ENCODE assay signal across 1 cellular context in genomic region chr3:9793161-9793781, GRCh38.
TF ChIP-seq lines count a peak whose summit lies in the region.

No MANE protein-coding gene starts in this region.

TF ChIP-seq in K562, 482 proteins besides CTCF, POLR2A, EP300 and RAD21 (continued from another document and continues in another):
- TF ChIP-seq VEZF1 (CRISPR knock-in tag; IDR thresholded peaks at IDR 0.05) (no peak), NR2F6 (CRISPR knock-in tag; IDR thresholded peaks at IDR 0.05) (0 out of 2 replicates have a peak, but pooled peaks have one; percentile 51), JUNB (CRISPR knock-in tag; conservative IDR thresholded peaks at IDR 0.05) (no peak), NFRKB (IDR thresholded peaks at IDR 0.05; ENCODE audit: low read depth) (peak; percentile 65; the same call in 1 of the 2 replicates), ELK3 (CRISPR knock-in tag; IDR thresholded peaks at IDR 0.05) (no peak), ZBTB2 (IDR thresholded peaks at IDR 0.05) (0 out of 2 replicates have a peak, but pooled peaks have one; percentile 20), MYC (IDR thresholded peaks at IDR 0.05; ENCODE audit: low read depth, low read length) (0 out of 2 replicates have a peak, but pooled peaks have one; percentile 6), MYC (CRISPR knock-in tag; IDR thresholded peaks at IDR 0.05; ENCODE audit: borderline replicate concordance, low read depth) (0 out of 2 replicates have a peak, but pooled peaks have one; percentile 27), CREB3 (tag; conservative IDR thresholded peaks at IDR 0.05; ENCODE audit: low read depth) (no peak), ZNF12 (CRISPR knock-in tag; IDR thresholded peaks at IDR 0.05) (peak; percentile 71; the same call in 1 of the 2 replicates), SMAD4 (CRISPR knock-in tag; conservative IDR thresholded peaks at IDR 0.05) (no peak), ESRRB (CRISPR knock-in tag; IDR thresholded peaks at IDR 0.05; ENCODE audit: borderline replicate concordance) (no peak), ZNF696 (CRISPR knock-in tag; conservative IDR thresholded peaks at IDR 0.05) (no peak), E2F3 (CRISPR knock-in tag; IDR thresholded peaks at IDR 0.05) (no peak), ASH1L (IDR thresholded peaks at IDR 0.05; ENCODE audit: borderline replicate concordance, low read depth, partially characterized antibody) (no peak), ZNF717 (CRISPR knock-in tag; IDR thresholded peaks at IDR 0.05) (no peak), KAT2B (IDR thresholded peaks at IDR 0.05; ENCODE audit: low read depth, low read length) (no peak), ZC3H4 (CRISPR knock-in tag; IDR thresholded peaks at IDR 0.05; ENCODE audit: borderline replicate concordance) (no peak), ILK (tag; IDR thresholded peaks at IDR 0.05; ENCODE audit: borderline replicate concordance, low read depth) (no peak), SP1 (CRISPR knock-in tag; IDR thresholded peaks at IDR 0.05) (no peak), CBFA2T2 (conservative IDR thresholded peaks at IDR 0.05) (no peak), TEAD2 (tag; IDR thresholded peaks at IDR 0.05) (no peak), RBM14 (IDR thresholded peaks at IDR 0.05; ENCODE audit: borderline replicate concordance, insufficient read depth, low read depth, low read length) (0 out of 2 replicates have a peak, but pooled peaks have one; percentile 66), RFX7 (CRISPR knock-in tag; IDR thresholded peaks at IDR 0.05) (no peak), HIVEP1 (CRISPR knock-in tag; IDR thresholded peaks at IDR 0.05) (no peak), ZNF280A (IDR thresholded peaks at IDR 0.05; ENCODE audit: low read depth, partially characterized antibody) (no peak), PYGO2 (tag; IDR thresholded peaks at IDR 0.05) (no peak), AFF1 (IDR thresholded peaks at IDR 0.05; ENCODE audit: low read depth in 1 of 2, partially characterized antibody in 2 of 2) (peak in 1 of 2 experiments; percentile 3), ZNF263 (CRISPR knock-in tag; IDR thresholded peaks at IDR 0.05; ENCODE audit: borderline replicate concordance) (peak; percentile 91), CBX3 (IDR thresholded peaks at IDR 0.05; ENCODE audit: borderline replicate concordance in 1 of 2, low read length in 2 of 2) (no peak), ARID3B (CRISPR knock-in tag; IDR thresholded peaks at IDR 0.05; ENCODE audit: borderline replicate concordance) (no peak), SRSF1 (IDR thresholded peaks at IDR 0.05; ENCODE audit: low read depth, low read length) (no peak), E2F5 (CRISPR knock-in tag; IDR thresholded peaks at IDR 0.05) (no peak), ZNF639 (CRISPR knock-in tag; conservative IDR thresholded peaks at IDR 0.05 in 1 of 2, IDR thresholded peaks at IDR 0.05 in 1 of 2) (peak in 1 of 2 experiments; percentile 9; a peak in 1 of 4 replicates), KHSRP (IDR thresholded peaks at IDR 0.05) (no peak), CHCHD3 (CRISPR knock-in tag; IDR thresholded peaks at IDR 0.05) (no peak), NFE2L1 (tag; IDR thresholded peaks at IDR 0.05; ENCODE audit: borderline replicate concordance, low read depth) (no peak), XRCC4 (IDR thresholded peaks at IDR 0.05; ENCODE audit: extremely low read depth, insufficient read depth, insufficient read length) (no peak), ZNF408 (CRISPR knock-in tag; IDR thresholded peaks at IDR 0.05; ENCODE audit: low read depth) (no peak), ARID1B (IDR thresholded peaks at IDR 0.05) (no peak), ZNF780A (CRISPR knock-in tag; IDR thresholded peaks at IDR 0.05) (no peak), MLLT1 (IDR thresholded peaks at IDR 0.05) (peak; percentile 21 to 33; a peak in 1 of 4 replicates), ZNF507 (tag; conservative IDR thresholded peaks at IDR 0.05) (no peak), IRF9 (tag; IDR thresholded peaks at IDR 0.05) (no peak), NCOA1 (IDR thresholded peaks at IDR 0.05; ENCODE audit: low read depth) (0 out of 2 replicates have a peak, but pooled peaks have one; percentile 6), ZNF324 (CRISPR knock-in tag; IDR thresholded peaks at IDR 0.05) (no peak), FOXA3 (CRISPR knock-in tag; conservative IDR thresholded peaks at IDR 0.05 in 1 of 2, IDR thresholded peaks at IDR 0.05 in 1 of 2) (0 out of 4 replicates have a peak, but pooled peaks of 1 of the 2 experiments have one; percentile 62), ZFP1 (CRISPR knock-in tag; IDR thresholded peaks at IDR 0.05) (no peak)
